In the genomic region with DNA sequence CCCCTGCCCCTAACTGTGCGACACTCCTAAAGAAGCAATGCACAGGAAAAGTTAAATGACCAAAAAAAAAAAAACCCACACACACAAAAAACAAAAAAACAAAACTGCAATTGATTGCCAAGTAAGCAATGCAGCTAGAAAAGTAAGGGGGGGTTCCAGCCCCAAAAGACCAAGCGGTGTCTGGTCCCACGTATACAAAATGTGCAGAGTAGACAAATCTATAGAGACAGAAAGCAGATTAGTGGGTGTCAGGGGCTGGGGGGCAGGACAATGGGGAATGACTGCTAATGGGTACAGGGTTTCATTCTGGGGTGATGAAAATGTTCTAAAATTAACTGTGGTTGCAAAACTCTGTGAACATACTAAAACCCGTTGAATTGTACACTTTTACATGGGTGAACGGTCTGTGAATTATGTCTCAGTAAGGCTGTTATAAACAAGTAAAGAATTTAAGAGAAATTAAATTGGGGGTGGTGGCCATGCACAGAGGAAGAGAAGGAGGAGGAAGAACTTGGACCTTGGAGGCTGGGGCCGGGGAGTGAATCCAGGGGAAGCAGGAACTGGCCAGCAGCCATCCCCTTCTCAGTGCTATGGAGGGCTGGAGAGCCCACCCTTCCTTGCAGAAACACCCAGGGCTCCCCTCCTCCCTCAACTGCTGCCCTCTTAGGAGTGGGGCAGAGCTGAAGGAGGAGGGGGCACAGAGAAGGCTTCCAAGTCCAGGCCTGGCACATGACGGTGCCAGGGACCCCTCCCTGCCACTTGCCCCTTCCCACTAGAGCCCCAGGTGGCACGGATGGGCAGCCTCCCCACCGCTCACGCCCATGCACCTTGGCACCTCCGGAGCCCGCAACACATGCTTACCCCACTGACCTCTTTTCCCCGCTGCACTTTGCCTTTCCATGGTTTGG, we compare ENCODE assay signal across 8 cellular contexts. TPM values are rescaled to one million over a fixed set of nuclear protein-coding genes. Genes with fewer than 3 reads are reported as not detected.
DNase-seq lines count a peak whose midpoint lies in the region; ATAC-seq, FAIRE-seq and TF ChIP-seq lines count a peak whose summit lies in the region.

No MANE protein-coding gene starts in this region.

- peaks cover 67% of the 10 kb centered on the region for H3K4me1 ChIP-seq in HUES6 (ENCODE audit: control insufficient read depth, insufficient read depth, low read length)

- ATAC-seq in naive thymus-derived CD8-positive, alpha-beta T cell = no peak
- ATAC-seq in GM19324 (IDR thresholded peaks at IDR 0.05; ENCODE audit: low FRiP score, unreplicated experiment) = no peak

- peak overlapping the region; percentile 72 to 92 (median 78) for H3K4me3 Mint-ChIP-seq in naive thymus-derived CD8-positive, alpha-beta T cell

- no peaks in the 10 kb centered on the region for H3K27me3 Mint-ChIP-seq in naive thymus-derived CD8-positive, alpha-beta T cell

- peak overlapping the region; percentile 85 to 99 (median 95) for H3K27ac Mint-ChIP-seq in naive thymus-derived CD8-positive, alpha-beta T cell

- no peak for TF ChIP-seq POLR2A in erythroblast (IDR thresholded peaks at IDR 0.05; ENCODE audit: low read length)

- no peak for FAIRE-seq in RCC 7860 (lab: Jason Lieb, UNC)

- DNase-seq in AG09309 (ENCODE audit: low read depth) (no peak), RCC 7860 (ENCODE audit: low spot score) (no peak), erythroblast (lab: John Stamatoyannopoulos, UW) (no peak), UCSD-AML1 (lab: John Stamatoyannopoulos, UW; ENCODE audit: unreplicated experiment) (no peak)
- peak in 1 of 10 donors; percentile 54 for DNase-seq in naive thymus-derived CD8-positive, alpha-beta T cell

- TF ChIP-seq CTCF in AG09309 (IDR thresholded peaks at IDR 0.05; ENCODE audit: control insufficient read depth, insufficient read depth, low read depth, low read length, missing control alignments) = no peak

- POLR2A ChIA-PET in naive thymus-derived CD8-positive, alpha-beta T cell (lab: Charles Lee) = interaction anchor here (0.5 to 4.3 kb wide), 21 partner anchors 8 to 1334 kb away, joined by 3 to 44 read pairs (median 5); a partner anchor contains a TSS

- H3K9me3 ChIP-seq in HUES6 (ENCODE audit: control insufficient read depth, insufficient read depth, low read depth, low read length) = no peaks in the 10 kb centered on the region

- H3K27ac ChIP-seq in HUES6 (ENCODE audit: low read depth, low read length) (no peak overlapping the region), cingulate gyrus (ENCODE audit: low read depth, low read length) (peak overlapping the region; percentile 72)

- no peaks in the 10 kb centered on the region for H3K9me3 Mint-ChIP-seq in naive thymus-derived CD8-positive, alpha-beta T cell

- peaks cover 27% of the 10 kb centered on the region for H3K27me3 ChIP-seq in HUES6 (ENCODE audit: control insufficient read depth, insufficient read depth, low read length)

- H3K4me3 ChIP-seq in AG09309 (ENCODE audit: control insufficient read depth, low read depth, low read length) (peak overlapping the region; percentile 47), HUES6 (ENCODE audit: low read depth, low read length) (peak overlapping the region; percentile 47)

- peaks cover 32 to 81% (median 68%) of the 10 kb centered on the region in 4 donors for H3K4me1 Mint-ChIP-seq in naive thymus-derived CD8-positive, alpha-beta T cell

- peak overlapping the region; percentile 28 for H3K9ac ChIP-seq in HUES6 (ENCODE audit: low read length)

- peaks cover 45% of the 10 kb centered on the region for H3K36me3 ChIP-seq in HUES6 (ENCODE audit: control insufficient read depth, insufficient read depth, low read length)

- H3K36me3 Mint-ChIP-seq in naive thymus-derived CD8-positive, alpha-beta T cell = peaks cover 0 to 21% (median 2%) of the 10 kb centered on the region in 3 donors

RNA-seq across cellular contexts. Expression of a gene that starts 45.4 kb away (rescaled TPM):
- total RNA-seq in naive thymus-derived CD8-positive, alpha-beta T cell = 10 to 100 TPM; 91.8 to 95.0 TPM
- polyA plus RNA-seq in naive thymus-derived CD8-positive, alpha-beta T cell = 10 to 100 TPM; 13.0 to 19.4 (median 18.4) TPM
